ENCODE assay signal across 20 cellular contexts in genomic region chr20:3612795-3613560, GRCh38. TPM values are rescaled to one million over a fixed set of nuclear protein-coding genes. Genes with fewer than 3 reads are reported as not detected.
A peak's percentile ranks its signal among the peaks of the same experiment; 100 is the strongest.
DNase-seq lines count a peak whose midpoint lies in the region; ATAC-seq and TF ChIP-seq lines count a peak whose summit lies in the region.
"Had no signal": no experiment of that assay in that cellular context is flagged by ENCODE, and none has a peak within 500 bp of the region (broad histone marks: within the 10 kb centered on the region; RNA-seq: fewer than 3 reads in every experiment).

No MANE protein-coding gene starts in this region.

- no peaks in the 10 kb centered on the region; the same call in 1 of the 2 replicates for H3F3A ChIP-seq in GM23248 (ENCODE audit: insufficient read depth)

- CTCF ChIA-PET in A673 (lab: Charles Lee) = no interaction called here
- CTCF ChIA-PET in Panc1 (lab: Charles Lee) = no interaction called here

- no peaks in the 10 kb centered on the region for H3K9me2 ChIP-seq in GM23248 (ENCODE audit: insufficient read depth)

- WGBS in GM23248 (ENCODE audit: low coverage in 1 of 2, low lambda C conversion rate in 2 of 2, missing lambda C conversion rate in 2 of 2), 2 experiments = 79% methylated on average over 10 of the region's 10 CpGs

- H3K9ac ChIP-seq in GM23248 = no peak overlapping the region

- no peak for DNase-seq in A673 (ENCODE audit: low spot score)
- peak; percentile 17 for DNase-seq in GM23248
- no peak for DNase-seq in Panc1 (ENCODE audit: low read depth, low spot score)
- peak; percentile 22 for DNase-seq in fibroblast of villous mesenchyme (ENCODE audit: low read depth)
- no peak for DNase-seq in NCI-H146 (lab: John Stamatoyannopoulos, UW)
- DNase-seq in stimulated activated effector memory CD8-positive, alpha-beta T cell treated with anti-CD3 and anti-CD28 coated beads, Interleukin-12 subunit alpha, Interleukin-12 subunit beta, amount 100 ng/mL, for 72 hours (ENCODE audit: low spot score in 2 of 2) = no peak
- DNase-seq in activated gamma-delta T cell (lab: John Stamatoyannopoulos, UW) = no peak
- no peak for DNase-seq in left ventricle myocardium inferior
- DNase-seq: activated naive CD4-positive, alpha-beta T cell treated with Interleukin-2 at 50 U/mL for 16 hours; body of pancreas; DMS 273 treated with DMSO at 0.1 percent for 48 hours; effector CD4-positive, alpha-beta T cell; mucosa of descending colon; NCI-H2171 treated with DMSO at 0.1 percent for 48 hours had no signal

- no peak overlapping the region for H3K4me3 Mint-ChIP-seq in stimulated activated effector memory CD8-positive, alpha-beta T cell treated with anti-CD3 and anti-CD28 coated beads, Interleukin-12 subunit alpha, Interleukin-12 subunit beta, amount 100 ng/mL, for 72 hours
- H3K4me3 Mint-ChIP-seq: stimulated activated naive CD8-positive, alpha-beta T cell treated with anti-CD3 and anti-CD28 coated beads, Interleukin-15, Interleukin-2, amounts not matched to agents 100 ng/mL and 50 ng/mL, for 24 hours had no signal

- POLR2A ChIA-PET in A673 (lab: Charles Lee; ENCODE audit: low non-redundant PET) (interaction anchor here (0.6 kb wide), 1 partner anchor 757 kb away, joined by 4 read pairs; no protein-coding TSS in a partner anchor), Panc1 (lab: Charles Lee) (no interaction called here)

- no peak for ATAC-seq in Panc1
- no peak for ATAC-seq in stimulated activated effector memory CD8-positive, alpha-beta T cell treated with anti-CD3 and anti-CD28 coated beads, Interleukin-12 subunit alpha, Interleukin-12 subunit beta, amount 100 ng/mL, for 72 hours
- ATAC-seq: body of pancreas, mucosa of descending colon had no signal

- intact Hi-C loops in A673 (cut with micrococcal nuclease; ENCODE audit: unreplicated experiment) (no loop called here), Panc1 (cut with micrococcal nuclease; ENCODE audit: unreplicated experiment) (no loop called here), left ventricle myocardium inferior (cut with micrococcal nuclease) (no loop called here)

- H4K20me1 ChIP-seq in GM23248 (ENCODE audit: insufficient read depth) = no peaks in the 10 kb centered on the region

- BruUV-seq in A673 (replicated peaks; lab: Mats Ljungman, UMichigan) (no TSS peak), Panc1 (replicated peaks; lab: Mats Ljungman, UMichigan) (no TSS peak)

- no peak overlapping the region for H3K4me2 ChIP-seq in GM23248 (ENCODE audit: unreplicated experiment)
- H3K4me2 ChIP-seq: smooth muscle cell had no signal

- in situ Hi-C loops in GM23248 (cut with MboI) = no loop called here
- in situ Hi-C loops in Panc1 (cut with HindIII; ENCODE audit: low pct_unique_long_range_greater_than_20kb, low sequenced_read_pairs) = no loop called here

- no peak overlapping the region for H3K27ac ChIP-seq in A673 (ENCODE audit: low read depth, low read length, poor library complexity, severe bottlenecking)
- H3K27ac ChIP-seq in GM23248 = no peak overlapping the region
- no peak overlapping the region for H3K27ac ChIP-seq in Panc1 (ENCODE audit: low read length)
- H3K27ac ChIP-seq in left ventricle myocardium inferior (replicated peaks) = no peak overlapping the region
- H3K27ac ChIP-seq: body of pancreas, HL-60 had no signal

- H3K4me3 ChIP-seq in A673 (ENCODE audit: low read depth, low read length, poor library complexity, severe bottlenecking) (no peak overlapping the region), GM23248 (no peak overlapping the region), Panc1 (ENCODE audit: low read depth in 2 of 2, low read length in 2 of 2) (no peak overlapping the region), fibroblast of villous mesenchyme (ENCODE audit: low read depth, low read length) (no peak overlapping the region), left ventricle myocardium inferior (no peak overlapping the region)
- H3K4me3 ChIP-seq: body of pancreas, HAP-1, mucosa of descending colon, smooth muscle cell had no signal

- H3K79me2 ChIP-seq in GM23248 (ENCODE audit: insufficient read depth) = no peaks in the 10 kb centered on the region

- H3K36me3 ChIP-seq in A673 (ENCODE audit: insufficient read depth, low read length, poor library complexity, severe bottlenecking) (no peaks in the 10 kb centered on the region), GM23248 (ENCODE audit: low read depth) (peaks cover 2% of the 10 kb centered on the region; the same call in 1 of the 2 replicates), Panc1 (ENCODE audit: control insufficient read depth, insufficient read depth, low read length) (no peaks in the 10 kb centered on the region), left ventricle myocardium inferior (peaks cover 16% of the 10 kb centered on the region)
- H3K36me3 ChIP-seq: HAP-1 had no signal

- H3K4me1 ChIP-seq in A673 (ENCODE audit: insufficient read depth, low read length, poor library complexity, severe bottlenecking) (no peaks in the 10 kb centered on the region), GM23248 (ENCODE audit: insufficient read depth) (0 out of 2 replicates have a peak, but pooled peaks cover 8% of the 10 kb centered on the region), Panc1 (ENCODE audit: control insufficient read depth, insufficient read depth, low read length) (no peaks in the 10 kb centered on the region), left ventricle myocardium inferior (peaks cover 10% of the 10 kb centered on the region)
- H3K4me1 ChIP-seq: body of pancreas, HAP-1 had no signal

- H2AFZ ChIP-seq in GM23248 = no peak overlapping the region

- peaks cover 13% of the 10 kb centered on the region for H3K36me3 Mint-ChIP-seq in stimulated activated effector memory CD8-positive, alpha-beta T cell treated with anti-CD3 and anti-CD28 coated beads, Interleukin-12 subunit alpha, Interleukin-12 subunit beta, amount 100 ng/mL, for 72 hours

- TF ChIP-seq CTCF in A673 (conservative IDR thresholded peaks at IDR 0.05; ENCODE audit: low read depth, low read length) = 0 out of 2 replicates have a peak, but pooled peaks have one; percentile 16
- peak; percentile 25 for TF ChIP-seq CTCF in Panc1 (IDR thresholded peaks at IDR 0.05)
- TF ChIP-seq CTCF in fibroblast of villous mesenchyme (IDR thresholded peaks at IDR 0.05; ENCODE audit: insufficient read depth, low read depth, low read length) = no peak
- TF ChIP-seq CTCF in left ventricle myocardium inferior (IDR thresholded peaks at IDR 0.05; ENCODE audit: borderline replicate concordance) = no peak

- H3K27me3 ChIP-seq in A673 (replicated peaks; ENCODE audit: insufficient read depth, low read depth, low read length, poor library complexity) (no peaks in the 10 kb centered on the region), GM23248 (replicated peaks; ENCODE audit: insufficient read depth) (no peaks in the 10 kb centered on the region), Panc1 (ENCODE audit: control insufficient read depth, insufficient read depth, low read length) (no peaks in the 10 kb centered on the region), left ventricle myocardium inferior (ENCODE audit: low read depth) (no peaks in the 10 kb centered on the region)
- H3K27me3 ChIP-seq: body of pancreas had no signal

- H3K27ac Mint-ChIP-seq in stimulated activated effector memory CD8-positive, alpha-beta T cell treated with anti-CD3 and anti-CD28 coated beads, Interleukin-12 subunit alpha, Interleukin-12 subunit beta, amount 100 ng/mL, for 72 hours = no peak overlapping the region
- H3K27ac Mint-ChIP-seq: stimulated activated naive CD8-positive, alpha-beta T cell treated with anti-CD3 and anti-CD28 coated beads, Interleukin-15, Interleukin-2, amounts not matched to agents 100 ng/mL and 50 ng/mL, for 24 hours had no signal

- H3K9me3 ChIP-seq in A673 (ENCODE audit: low read depth, low read length, poor library complexity, severe bottlenecking) (no peaks in the 10 kb centered on the region), GM23248 (ENCODE audit: low read depth) (no peaks in the 10 kb centered on the region), Panc1 (ENCODE audit: control insufficient read depth, insufficient read depth, low read depth, low read length) (no peaks in the 10 kb centered on the region), left ventricle myocardium inferior (replicated peaks) (no peaks in the 10 kb centered on the region)
- H3K9me3 ChIP-seq: body of pancreas, HAP-1, mucosa of descending colon had no signal

- no peaks in the 10 kb centered on the region for H3K4me1 Mint-ChIP-seq in stimulated activated effector memory CD8-positive, alpha-beta T cell treated with anti-CD3 and anti-CD28 coated beads, Interleukin-12 subunit alpha, Interleukin-12 subunit beta, amount 100 ng/mL, for 72 hours

- H3K9me3 Mint-ChIP-seq in stimulated activated effector memory CD8-positive, alpha-beta T cell treated with anti-CD3 and anti-CD28 coated beads, Interleukin-12 subunit alpha, Interleukin-12 subunit beta, amount 100 ng/mL, for 72 hours = no peaks in the 10 kb centered on the region
- H3K9me3 Mint-ChIP-seq: stimulated activated naive CD8-positive, alpha-beta T cell treated with anti-CD3 and anti-CD28 coated beads, Interleukin-15, Interleukin-2, amounts not matched to agents 100 ng/mL and 50 ng/mL, for 24 hours had no signal

RNA-seq across cellular contexts. Expression of gene GFRA4, which starts 50.2 kb away (rescaled TPM):
- total RNA-seq in A673 (2021) = not detected in 2 replicates
- not detected in 2 replicates for total RNA-seq in GM23248 (2014; rRNA removed; shearing (Covaris generic))
- not detected in 2 replicates for polyA plus RNA-seq in GM23248 (2016; fragmentation: Nextera tagmentation; extraction: Ambion mirVana)
- total RNA-seq in Panc1 (2021; ENCODE audit: unreplicated experiment) = not detected
- polyA plus RNA-seq in Panc1 (2012; ENCODE audit: insufficient read length) = not detected
- not detected in 2 replicates for total RNA-seq in fibroblast of villous mesenchyme
- not detected for total RNA-seq in left ventricle myocardium inferior
- total RNA-seq: body of pancreas, mucosa of descending colon, omental fat pad, smooth muscle cell had no signal
- polyA plus RNA-seq: keratinocyte, smooth muscle cell had no signal

Comparison
In these comparisons a context has a peak if more than half of its experiments do, and no peak if none do; other contexts are left out.
1. DNase-seq: peak in GM23248 (single experiment) and fibroblast of villous mesenchyme (single experiment); none in A673 (single experiment), Panc1 (single experiment), NCI-H146 (single experiment), stimulated activated effector memory CD8-positive, alpha-beta T cell treated with anti-CD3 and anti-CD28 coated beads, Interleukin-12 subunit alpha, Interleukin-12 subunit beta, amount 100 ng/mL, for 72 hours (0 of 2), activated gamma-delta T cell (single experiment) and left ventricle myocardium inferior (single experiment).
2. CTCF ChIP-seq: peak in A673 (single experiment) and Panc1 (single experiment); none in fibroblast of villous mesenchyme (single experiment) and left ventricle myocardium inferior (single experiment).